In the genomic region with DNA sequence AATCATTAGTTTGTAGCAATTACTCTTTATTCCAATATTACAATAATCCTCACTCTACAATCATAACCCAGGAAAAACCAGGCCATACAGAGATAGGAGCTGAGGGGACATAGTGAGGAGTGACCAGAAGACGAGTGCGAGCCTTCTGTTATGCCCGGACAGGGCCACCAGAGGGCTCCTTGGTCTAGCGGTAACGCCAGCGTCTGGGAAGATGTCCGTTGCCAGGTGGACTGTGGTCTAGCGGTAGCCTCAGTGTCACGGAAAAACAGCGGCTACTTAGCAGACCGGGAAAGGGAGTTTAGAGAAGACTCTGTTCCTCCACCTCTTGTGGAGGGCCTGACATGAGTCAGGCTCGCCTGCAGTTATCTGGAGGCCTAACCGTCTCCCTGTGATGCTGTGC, we compare ENCODE assay signal across 12 cellular contexts. TPM values are rescaled to one million over a fixed set of nuclear protein-coding genes. Genes with fewer than 3 reads are reported as not detected.
DNase-seq lines count a peak whose midpoint lies in the region; ATAC-seq and TF ChIP-seq lines count a peak whose summit lies in the region.
"Not testable (repeated sequence)": the region's sequence is repeated elsewhere in the genome, so short reads cannot be mapped to it uniquely, and the experiment has no call there.
"Had no signal": no experiment of that assay in that cellular context is flagged by ENCODE, and none has a peak within 500 bp of the region (broad histone marks: within the 10 kb centered on the region; RNA-seq: fewer than 3 reads in every experiment).

No MANE protein-coding gene starts in this region.

- ATAC-seq in foreskin keratinocyte = not testable (repeated sequence)

- not testable (repeated sequence) for H3F3A ChIP-seq in smooth muscle cell (ENCODE audit: low read depth)

- H3K18ac ChIP-seq in mesenchymal stem cell (ENCODE audit: low read depth in 1 of 2, low read length in 2 of 2) = not testable (repeated sequence)

- not testable (repeated sequence) for H3K79me2 ChIP-seq in smooth muscle cell (ENCODE audit: low read depth)

- not testable (repeated sequence) for H2BK15ac ChIP-seq in mesenchymal stem cell (ENCODE audit: low read depth, poor library complexity, severe bottlenecking)

- POLR2A ChIA-PET in AG04450 (lab: Yijun Ruan, JAX) = not testable (repeated sequence)

- H2AFZ ChIP-seq in mesenchymal stem cell (ENCODE audit: low read depth, low read length); smooth muscle cell (ENCODE audit: low read depth): not testable (repeated sequence)

- CTCF ChIA-PET in AG04450 (lab: Charles Lee) = not testable (repeated sequence)

- H2AK5ac ChIP-seq in mesenchymal stem cell (ENCODE audit: low read length, severe bottlenecking) = not testable (repeated sequence)

- not testable (repeated sequence) for H3K23ac ChIP-seq in mesenchymal stem cell (ENCODE audit: low read length in 2 of 2)

- H3K27me3 ChIP-seq in AG04450 (ENCODE audit: control insufficient read depth, insufficient read depth, low read length); GM06990 (replicated peaks; ENCODE audit: control insufficient read depth, insufficient read depth, low read length); foreskin keratinocyte; mesenchymal stem cell (ENCODE audit: control insufficient read depth in 1 of 2, insufficient read depth in 1 of 2, low read length in 2 of 2); smooth muscle cell (ENCODE audit: low read depth): not testable (repeated sequence)

- H4K20me1 ChIP-seq in smooth muscle cell (ENCODE audit: low read depth) = peaks cover 77% of the 10 kb centered on the region

- H3K14ac ChIP-seq in mesenchymal stem cell (ENCODE audit: low read length in 2 of 2) = not testable (repeated sequence)

- not testable (repeated sequence) for H3K9me3 ChIP-seq in AG04450 (ENCODE audit: control insufficient read depth, insufficient read depth, low read length); mesenchymal stem cell (ENCODE audit: control insufficient read depth, low read length); smooth muscle cell (replicated peaks; ENCODE audit: low read depth)

- not testable (repeated sequence) for H3K27ac ChIP-seq in AG04450 (ENCODE audit: low read depth, low read length); foreskin keratinocyte; mesenchymal stem cell (ENCODE audit: low read length, poor library complexity, severe bottlenecking); smooth muscle cell (ENCODE audit: low read depth)

- H3K36me3 ChIP-seq in GM06990 (ENCODE audit: control insufficient read depth, insufficient read depth, low read length) = peaks cover 20% of the 10 kb centered on the region
- peaks cover 23 to 34% of the 10 kb centered on the region in 2 experiments for H3K36me3 ChIP-seq in mesenchymal stem cell (ENCODE audit: control insufficient read depth in 1 of 2, insufficient read depth in 2 of 2, low read depth in 1 of 2, low read length in 2 of 2)
- H3K36me3 ChIP-seq in smooth muscle cell (ENCODE audit: low read depth) = not testable (repeated sequence)

- not testable (repeated sequence) for H2BK120ac ChIP-seq in mesenchymal stem cell (ENCODE audit: low read depth, low read length)

- H3K4me2 ChIP-seq in mesenchymal stem cell (ENCODE audit: low read length, poor library complexity, severe bottlenecking); smooth muscle cell: not testable (repeated sequence)

- 74% methylated on average over 11 of the region's 13 CpGs for WGBS in mesenchymal stem cell
- 79% methylated on average over 13 of the region's 13 CpGs for WGBS in smooth muscle cell (ENCODE audit: low lambda C conversion rate)

- not testable (repeated sequence) for H2BK12ac ChIP-seq in mesenchymal stem cell (ENCODE audit: low read length in 2 of 2)

- H3K9ac ChIP-seq in mesenchymal stem cell (ENCODE audit: low read length); smooth muscle cell (ENCODE audit: low read depth): not testable (repeated sequence)

- not testable (repeated sequence) for H4K91ac ChIP-seq in mesenchymal stem cell (ENCODE audit: low read length)

- TF ChIP-seq CTCF in AG04450 (IDR thresholded peaks at IDR 0.05; ENCODE audit: low read depth, low read length) (peak; percentile 30; the same call in 1 of the 2 replicates), GM06990 (IDR thresholded peaks at IDR 0.05; ENCODE audit: insufficient read depth, low read length, poor library complexity, severe bottlenecking) (peak; percentile 7), NB4 (IDR thresholded peaks at IDR 0.05; ENCODE audit: low read depth, low read length) (peak; percentile 34), cardiac fibroblast (IDR thresholded peaks at IDR 0.05; ENCODE audit: low read depth, low read length) (peak; percentile 28), foreskin keratinocyte (conservative IDR thresholded peaks at IDR 0.05) (peak; percentile 50), smooth muscle cell (IDR thresholded peaks at IDR 0.05; ENCODE audit: borderline replicate concordance, insufficient read depth, poor library complexity, severe bottlenecking) (peak; percentile 41)

- H3K4me1 ChIP-seq in foreskin keratinocyte; smooth muscle cell (ENCODE audit: low read depth): not testable (repeated sequence)
- peaks cover 21% of the 10 kb centered on the region for H3K4me1 ChIP-seq in mesenchymal stem cell (ENCODE audit: control insufficient read depth, insufficient read depth, low read depth, low read length)

- not testable (repeated sequence) for DNase-seq in AG04450 (ENCODE audit: low read depth, low spot score); GM06990 (ENCODE audit: extremely low read depth, insufficient read length); foreskin keratinocyte; smooth muscle cell (lab: John Stamatoyannopoulos, UW; ENCODE audit: unreplicated experiment)
- peak; percentile 25 for DNase-seq in NB4 (ENCODE audit: low read depth)
- peak; percentile 68 for DNase-seq in T1000 (lab: John Stamatoyannopoulos, UW)
- DNase-seq in cardiac fibroblast (ENCODE audit: low read depth in 2 of 2) = peak in 1 of 2 donors; percentile 20
- peak; percentile 57 for DNase-seq in mesenchymal stem cell

- not testable (repeated sequence) for TF ChIP-seq POLR2A in NB4 (IDR thresholded peaks at IDR 0.05; ENCODE audit: extremely low read depth, insufficient read length)

- H2BK5ac ChIP-seq in mesenchymal stem cell (ENCODE audit: low read depth, low read length, poor library complexity, severe bottlenecking) = not testable (repeated sequence)

- H4K8ac ChIP-seq in mesenchymal stem cell (ENCODE audit: low read length) = not testable (repeated sequence)

- not testable (repeated sequence) for H3K4ac ChIP-seq in mesenchymal stem cell (ENCODE audit: low read depth in 1 of 2, low read length in 2 of 2)

- H3K79me1 ChIP-seq in mesenchymal stem cell (replicated peaks; ENCODE audit: low read length, poor library complexity, severe bottlenecking) = peaks cover 20% of the 10 kb centered on the region

- not testable (repeated sequence) for H3K4me3 ChIP-seq in AG04450 (ENCODE audit: low read depth, low read length); GM06990 (replicated peaks; ENCODE audit: low read depth, low read length); NB4 (ENCODE audit: low read depth, low read length); cardiac fibroblast (replicated peaks in 1 of 2; ENCODE audit: low read depth in 2 of 2, low read length in 2 of 2); mesenchymal stem cell (ENCODE audit: insufficient read depth in 1 of 2, low read depth in 1 of 2, low read length in 2 of 2); smooth muscle cell

RNA-seq across cellular contexts. Expression of gene ATP4B, which starts 36.5 kb away (rescaled TPM):
- polyA plus RNA-seq in AG04450 (2011; rRNA removed) (not detected in 2 replicates), foreskin keratinocyte (not detected in 2 replicates), smooth muscle cell (not detected in 2 replicates)
- not detected in 2 replicates for polyA minus RNA-seq in AG04450 (2011; rRNA and poly(A)+ RNA removed)
- total RNA-seq in foreskin keratinocyte (not detected in 2 replicates), smooth muscle cell (not detected in 2 replicates)
- not detected for polyA plus RNA-seq in mesenchymal stem cell (2013, experiment 1 of 2)
- polyA plus RNA-seq in mesenchymal stem cell (2013, experiment 2 of 2) = not detected
- total RNA-seq: activated CD8-positive, alpha-beta memory T cell treated with anti-CD3 and anti-CD28 coated beads for 36 hours; left lung; natural killer cell had no signal
- polyA plus RNA-seq: IgD-negative memory B cell had no signal

RNA-seq across cellular contexts. Expression of gene TFDP1, which starts 36.9 kb away (rescaled TPM):
- polyA plus RNA-seq in AG04450 (2011; rRNA removed) (67.8 and 79.7 TPM in 2 replicates), foreskin keratinocyte (89.0 and 114 TPM in 2 replicates), smooth muscle cell (38.5 and 52.8 TPM in 2 replicates)
- 55.5 and 59.6 TPM in 2 replicates for polyA minus RNA-seq in AG04450 (2011; rRNA and poly(A)+ RNA removed)
- total RNA-seq in foreskin keratinocyte (145 and 167 TPM in 2 replicates), smooth muscle cell (46.1 and 53.6 TPM in 2 replicates)
- 60.2 TPM for polyA plus RNA-seq in mesenchymal stem cell (2013, experiment 1 of 2)
- 62.5 TPM for polyA plus RNA-seq in mesenchymal stem cell (2013, experiment 2 of 2)

RNA-seq across cellular contexts. Expression of gene GRK1, which starts 45.5 kb away (rescaled TPM):
- not detected in 2 replicates for polyA plus RNA-seq in AG04450 (2011; rRNA removed)
- polyA minus RNA-seq in AG04450 (2011; rRNA and poly(A)+ RNA removed) = not detected in 2 replicates
- total RNA-seq in foreskin keratinocyte = not detected in 2 replicates
- polyA plus RNA-seq in foreskin keratinocyte = not detected in 2 replicates
- not detected for polyA plus RNA-seq in mesenchymal stem cell (2013, experiment 1 of 2)
- polyA plus RNA-seq in mesenchymal stem cell (2013, experiment 2 of 2) = not detected
- total RNA-seq in smooth muscle cell = not detected in 2 replicates
- not detected in 2 replicates for polyA plus RNA-seq in smooth muscle cell
- total RNA-seq: natural killer cell had no signal
- polyA plus RNA-seq: IgD-negative memory B cell had no signal
